ENCODE assay signal across 18 cellular contexts in the genomic region with DNA sequence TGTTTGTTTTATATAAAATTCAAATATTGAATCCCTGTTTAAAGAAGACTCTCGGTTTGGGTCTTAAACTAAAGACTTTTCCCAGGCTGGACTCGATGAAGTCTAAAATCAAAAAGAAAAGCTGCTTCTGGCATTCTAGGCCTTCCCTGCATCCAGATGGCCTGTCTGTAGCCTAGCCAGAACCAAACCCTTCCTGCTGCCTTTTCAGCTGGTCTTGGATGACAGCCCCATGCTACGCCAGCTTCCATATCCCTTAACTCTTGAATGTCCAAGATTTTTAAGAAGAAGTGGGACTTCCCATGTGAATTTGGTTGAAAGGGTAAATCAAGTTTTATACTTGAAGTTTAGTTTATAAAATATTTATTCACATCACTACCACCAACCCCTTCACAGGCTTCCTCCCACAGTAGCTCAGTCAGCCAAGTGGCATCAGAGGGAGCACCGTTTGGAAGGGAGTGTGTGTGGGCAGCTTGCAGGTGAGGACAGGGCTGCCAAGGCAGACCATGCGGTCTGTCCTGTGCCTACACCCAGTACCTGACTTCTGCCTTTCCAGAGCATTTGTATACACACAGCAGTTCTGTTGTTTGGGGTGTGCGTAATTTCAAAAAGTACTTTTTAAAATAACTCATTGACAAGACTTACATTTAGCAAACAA. TPM values are rescaled to one million over a fixed set of nuclear protein-coding genes. Genes with fewer than 3 reads are reported as not detected.
DNase-seq lines count a peak whose midpoint lies in the region; ATAC-seq and TF ChIP-seq lines count a peak whose summit lies in the region.
"Had no signal": no experiment of that assay in that cellular context is flagged by ENCODE, and none has a peak within 500 bp of the region (broad histone marks: within the 10 kb centered on the region; RNA-seq: fewer than 3 reads in every experiment).

No MANE protein-coding gene starts in this region.

- H3K27me3 ChIP-seq in foreskin keratinocyte: peaks cover 3% of the 10 kb centered on the region
- H3K27me3 ChIP-seq: left lung, neural progenitor cell had no signal

- no peaks in the 10 kb centered on the region for H3K27me3 Mint-ChIP-seq in natural killer cell treated with Interleukin-12 subunit alpha and Interleukin-12 subunit beta and Interleukin-15 and Interleukin-18, amount 100 ng/mL, for 72 hours
- H3K27me3 Mint-ChIP-seq in natural killer cell (ENCODE audit: low read depth in 2 of 2): no peaks in the 10 kb centered on the region
- no peaks in the 10 kb centered on the region for H3K27me3 Mint-ChIP-seq in activated naive CD8-positive, alpha-beta T cell treated with anti-CD3 and anti-CD28 coated beads, Interleukin-2, amount 50 U/mL, for 24 hours
- H3K27me3 Mint-ChIP-seq: type B pancreatic cell had no signal

- DNase-seq in natural killer cell treated with Interleukin-12 subunit alpha and Interleukin-12 subunit beta and Interleukin-15 and Interleukin-18, amount 100 ng/mL, for 72 hours (ENCODE audit: low spot score): no peak
- DNase-seq in natural killer cell: no peak
- no peak for DNase-seq in activated naive CD8-positive, alpha-beta T cell treated with anti-CD3 and anti-CD28 coated beads, Interleukin-2, amount 50 U/mL, for 24 hours
- DNase-seq in left lobe of liver (ENCODE audit: low spot score): no peak
- no peak for DNase-seq in posterior vena cava (ENCODE audit: low spot score)
- DNase-seq in foreskin keratinocyte: no peak
- no peak for DNase-seq in EL
- DNase-seq: activated T-cell treated with anti-CD3 and anti-CD28 coated beads, Interleukin-2, amount 50 U/mL, for 48 hours; H7; left lung; NCI-H187 treated with DMSO at 0.1 percent for 48 hours; NCI-H69; stimulated activated CD4-positive, alpha-beta T cell treated with anti-CD3 and anti-CD28 coated beads, Interleukin-4, amount 100 ng/mL, for 4 hours had no signal

- H3K27ac ChIP-seq in foreskin keratinocyte: no peak overlapping the region
- H3K27ac ChIP-seq: neural progenitor cell had no signal

- intact Hi-C loops in natural killer cell (cut with micrococcal nuclease) (loop anchor here (5.0 kb wide), 4 partner anchors 39 to 534 kb away; a partner anchor contains a TSS), posterior vena cava (cut with DNase I) (no loop called here)

- no peaks in the 10 kb centered on the region for H3K4me1 ChIP-seq in foreskin keratinocyte

- H3K4me1 Mint-ChIP-seq in natural killer cell treated with Interleukin-12 subunit alpha and Interleukin-12 subunit beta and Interleukin-15 and Interleukin-18, amount 100 ng/mL, for 72 hours (ENCODE audit: low read depth in 2 of 2): peaks cover 22 to 24% of the 10 kb centered on the region in 2 donors
- H3K4me1 Mint-ChIP-seq in natural killer cell: no peaks in the 10 kb centered on the region
- peaks cover 47% of the 10 kb centered on the region for H3K4me1 Mint-ChIP-seq in activated naive CD8-positive, alpha-beta T cell treated with anti-CD3 and anti-CD28 coated beads, Interleukin-2, amount 50 U/mL, for 24 hours

- no peak for ATAC-seq in natural killer cell treated with Interleukin-12 subunit alpha and Interleukin-12 subunit beta and Interleukin-15 and Interleukin-18, amount 100 ng/mL, for 72 hours
- no peak for ATAC-seq in natural killer cell
- ATAC-seq in activated naive CD8-positive, alpha-beta T cell treated with anti-CD3 and anti-CD28 coated beads, Interleukin-2, amount 50 U/mL, for 24 hours: no peak
- ATAC-seq in left lobe of liver: peak; percentile 14
- ATAC-seq in GM19351 (IDR thresholded peaks at IDR 0.05; ENCODE audit: unreplicated experiment): no peak
- ATAC-seq in foreskin keratinocyte: no peak
- ATAC-seq: left lung had no signal

- no peak overlapping the region for H3K4me3 Mint-ChIP-seq in natural killer cell treated with Interleukin-12 subunit alpha and Interleukin-12 subunit beta and Interleukin-15 and Interleukin-18, amount 100 ng/mL, for 72 hours
- H3K4me3 Mint-ChIP-seq in natural killer cell: no peak overlapping the region
- no peak overlapping the region for H3K4me3 Mint-ChIP-seq in activated naive CD8-positive, alpha-beta T cell treated with anti-CD3 and anti-CD28 coated beads, Interleukin-2, amount 50 U/mL, for 24 hours
- H3K4me3 Mint-ChIP-seq: B cell; neural progenitor cell; T-helper 1 cell treated with Interleukin-12 subunit alpha and Interleukin-12 subunit beta and Interleukin-4 antibody, amounts not matched to agents 30 μg/mL and 1 μg/mL, for 36 hours; type B pancreatic cell had no signal

- peak overlapping the region; percentile 76 to 78 for H3K27ac Mint-ChIP-seq in natural killer cell treated with Interleukin-12 subunit alpha and Interleukin-12 subunit beta and Interleukin-15 and Interleukin-18, amount 100 ng/mL, for 72 hours
- H3K27ac Mint-ChIP-seq in natural killer cell: no peak overlapping the region
- H3K27ac Mint-ChIP-seq in activated naive CD8-positive, alpha-beta T cell treated with anti-CD3 and anti-CD28 coated beads, Interleukin-2, amount 50 U/mL, for 24 hours: peak overlapping the region; percentile 18
- H3K27ac Mint-ChIP-seq: B cell, neural progenitor cell, type B pancreatic cell had no signal

- H3K9me3 Mint-ChIP-seq in natural killer cell treated with Interleukin-12 subunit alpha and Interleukin-12 subunit beta and Interleukin-15 and Interleukin-18, amount 100 ng/mL, for 72 hours: no peaks in the 10 kb centered on the region
- H3K9me3 Mint-ChIP-seq in natural killer cell: no peaks in the 10 kb centered on the region
- H3K9me3 Mint-ChIP-seq in activated naive CD8-positive, alpha-beta T cell treated with anti-CD3 and anti-CD28 coated beads, Interleukin-2, amount 50 U/mL, for 24 hours: no peaks in the 10 kb centered on the region
- H3K9me3 Mint-ChIP-seq: neural progenitor cell; T-helper 1 cell treated with Interleukin-12 subunit alpha and Interleukin-12 subunit beta and Interleukin-4 antibody, amounts not matched to agents 30 μg/mL and 1 μg/mL, for 36 hours; type B pancreatic cell had no signal

- H3K36me3 Mint-ChIP-seq in natural killer cell treated with Interleukin-12 subunit alpha and Interleukin-12 subunit beta and Interleukin-15 and Interleukin-18, amount 100 ng/mL, for 72 hours: no peaks in the 10 kb centered on the region
- no peaks in the 10 kb centered on the region for H3K36me3 Mint-ChIP-seq in natural killer cell
- peaks cover 2% of the 10 kb centered on the region for H3K36me3 Mint-ChIP-seq in activated naive CD8-positive, alpha-beta T cell treated with anti-CD3 and anti-CD28 coated beads, Interleukin-2, amount 50 U/mL, for 24 hours (ENCODE audit: low read depth)
- H3K36me3 Mint-ChIP-seq: neural progenitor cell, type B pancreatic cell had no signal

- no peak for TF ChIP-seq CTCF in natural killer cell (IDR thresholded peaks at IDR 0.05)
- TF ChIP-seq CTCF in foreskin keratinocyte (conservative IDR thresholded peaks at IDR 0.05): no peak

RNA-seq across cellular contexts. Expression of a gene that starts 18.2 kb away (rescaled TPM):
- 100 to 1,000 TPM; 219 to 259 TPM for total RNA-seq in natural killer cell treated with Interleukin-12 subunit alpha and Interleukin-12 subunit beta and Interleukin-15 and Interleukin-18, amount 100 ng/mL, for 72 hours
- total RNA-seq in natural killer cell: 100 to 1,000 TPM; 143 to 176 (median 155) TPM
- total RNA-seq in left lobe of liver: 63.9 TPM
- total RNA-seq in posterior vena cava: 100 to 1,000 TPM; 112 to 140 TPM
- total RNA-seq in foreskin keratinocyte: 225 and 233 TPM in 2 replicates
- polyA plus RNA-seq in foreskin keratinocyte: 202 and 230 TPM in 2 replicates

RNA-seq across cellular contexts. Expression of a gene that starts 38.8 kb away (rescaled TPM):
- 100 to 1,000 TPM in 1 of 2 donors, 10 to 100 TPM in 1; 88.4 to 107 TPM for total RNA-seq in natural killer cell treated with Interleukin-12 subunit alpha and Interleukin-12 subunit beta and Interleukin-15 and Interleukin-18, amount 100 ng/mL, for 72 hours
- total RNA-seq in natural killer cell (10 to 100 TPM; 77.1 to 83.8 (median 80.4) TPM), left lobe of liver (40.8 TPM), posterior vena cava (100 to 1,000 TPM; 103 to 113 TPM), foreskin keratinocyte (155 and 192 TPM in 2 replicates)
- polyA plus RNA-seq in foreskin keratinocyte: 64.4 and 68.0 TPM in 2 replicates

Comparison
In these comparisons a context has a peak if more than half of its experiments do, and no peak if none do; other contexts are left out.
1. H3K27ac Mint-ChIP-seq: peak in natural killer cell treated with Interleukin-12 subunit alpha and Interleukin-12 subunit beta and Interleukin-15 and Interleukin-18, amount 100 ng/mL, for 72 hours (2 of 2) and activated naive CD8-positive, alpha-beta T cell treated with anti-CD3 and anti-CD28 coated beads, Interleukin-2, amount 50 U/mL, for 24 hours (single experiment); none in natural killer cell (0 of 2).